6 cellular contexts compared by ENCODE assay signal in the genomic region with DNA sequence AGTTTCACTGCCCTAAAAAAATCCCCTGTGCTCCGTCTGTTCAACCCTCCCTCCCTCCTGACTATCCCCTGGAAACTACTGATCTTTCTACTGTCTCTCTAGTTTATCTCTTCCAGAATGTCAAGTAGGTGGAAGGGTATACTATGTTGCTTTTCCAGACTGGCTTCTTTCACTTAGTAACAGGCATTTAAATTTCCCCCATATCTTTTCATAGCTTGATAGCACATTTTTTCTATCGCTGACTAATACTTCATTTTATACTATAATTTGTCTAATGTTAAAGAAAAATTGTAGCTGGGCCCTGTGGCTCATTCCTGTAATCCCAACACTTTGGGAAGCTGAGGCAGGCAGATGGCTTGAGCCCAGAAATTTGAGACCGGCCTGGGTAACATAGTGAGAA.
"Had no signal": no experiment of that assay in that cellular context is flagged by ENCODE, and none has a peak within 500 bp of the region (broad histone marks: within the 10 kb centered on the region; RNA-seq: fewer than 3 reads in every experiment).

No MANE protein-coding gene starts in this region.

- DNase-seq: IMR-90, KBM-7, KG1 had no signal

- H3K36me3 Mint-ChIP-seq: IgD-negative memory B cell had no signal

- H3K27ac ChIP-seq: HL-60 had no signal

- H3K4me1 Mint-ChIP-seq: IgD-negative memory B cell had no signal

- H3K4me3 Mint-ChIP-seq: IgD-negative memory B cell had no signal

- H3K27ac Mint-ChIP-seq: IgD-negative memory B cell had no signal

- H3K27me3 Mint-ChIP-seq: IgD-negative memory B cell had no signal

- H3K4me3 ChIP-seq: K562 had no signal
